ENCODE assay signal across 1 cellular context in genomic region chr1:61089338-61089737, GRCh38.
TF ChIP-seq lines count a peak whose summit lies in the region.

No MANE protein-coding gene starts in this region.

TF ChIP-seq in HepG2, 621 proteins besides CTCF, POLR2A, EP300 and RAD21 (continues in another document):
- TF ChIP-seq TERF1 (CRISPR knock-in tag; IDR thresholded peaks at IDR 0.05) (no peak), ATF2 (CRISPR knock-in tag; IDR thresholded peaks at IDR 0.05) (peak; percentile 41; the same call in 1 of the 2 replicates), ZNF333 (CRISPR knock-in tag; IDR thresholded peaks at IDR 0.05; ENCODE audit: borderline replicate concordance) (no peak), WIZ (CRISPR knock-in tag; IDR thresholded peaks at IDR 0.05) (no peak), NONO (IDR thresholded peaks at IDR 0.05) (no peak), NONO (CRISPR knock-in tag; conservative IDR thresholded peaks at IDR 0.05) (0 out of 2 replicates have a peak, but pooled peaks have one; percentile 36), GATAD1 (CRISPR knock-in tag; IDR thresholded peaks at IDR 0.05) (peak; percentile 53; the same call in 1 of the 2 replicates), SALL1 (CRISPR knock-in tag; IDR thresholded peaks at IDR 0.05) (peak; percentile 24; the same call in 1 of the 2 replicates), ASH2L (IDR thresholded peaks at IDR 0.05; ENCODE audit: insufficient read length, low read depth, low read length) (peak; percentile 74), FOXK2 (IDR thresholded peaks at IDR 0.05) (0 out of 2 replicates have a peak, but pooled peaks have one; percentile 7), HMG20A (CRISPR knock-in tag; IDR thresholded peaks at IDR 0.05; ENCODE audit: borderline replicate concordance) (peak; percentile 75; the same call in 1 of the 2 replicates), PPARG (CRISPR knock-in tag; conservative IDR thresholded peaks at IDR 0.05) (0 out of 2 replicates have a peak, but pooled peaks have one; percentile 31), ZNF639 (CRISPR knock-in tag; conservative IDR thresholded peaks at IDR 0.05) (no peak), MIXL1 (CRISPR knock-in tag; IDR thresholded peaks at IDR 0.05) (peak; percentile 59; the same call in 1 of the 2 replicates), ZNF652 (CRISPR knock-in tag; IDR thresholded peaks at IDR 0.05; ENCODE audit: borderline replicate concordance, low read depth) (peak; percentile 34; the same call in 1 of the 2 replicates), KLF6 (CRISPR knock-in tag; IDR thresholded peaks at IDR 0.05) (0 out of 2 replicates have a peak, but pooled peaks have one; percentile 41), HMGXB4 (CRISPR knock-in tag; IDR thresholded peaks at IDR 0.05; ENCODE audit: borderline replicate concordance in 1 of 2, low read depth in 1 of 2) (peak in 1 of 2 experiments; percentile 35; a peak in 1 of 4 replicates), FOXP1 (IDR thresholded peaks at IDR 0.05) (peak; percentile 71), FOXP1 (CRISPR knock-in tag; IDR thresholded peaks at IDR 0.05) (peak; percentile 81), ZNF430 (CRISPR knock-in tag; IDR thresholded peaks at IDR 0.05) (no peak), SAP130 (CRISPR knock-in tag; IDR thresholded peaks at IDR 0.05; ENCODE audit: low read depth) (peak; percentile 76), DPF2 (CRISPR knock-in tag; IDR thresholded peaks at IDR 0.05; ENCODE audit: borderline replicate concordance, low read depth) (peak; percentile 76; the same call in 1 of the 2 replicates), ERF (CRISPR knock-in tag; IDR thresholded peaks at IDR 0.05) (peak; percentile 59; the same call in 1 of the 2 replicates), ZNF362 (CRISPR knock-in tag; IDR thresholded peaks at IDR 0.05; ENCODE audit: borderline replicate concordance) (peak; percentile 78), KAT8 (CRISPR knock-in tag; IDR thresholded peaks at IDR 0.05) (peak; percentile 55; the same call in 1 of the 2 replicates), ZNF20 (CRISPR knock-in tag; IDR thresholded peaks at IDR 0.05) (no peak), ZNF331 (CRISPR knock-in tag; IDR thresholded peaks at IDR 0.05) (peak; percentile 69), MXI1 (IDR thresholded peaks at IDR 0.05; ENCODE audit: borderline replicate concordance, low read depth, low read length) (no peak), ZNF609 (CRISPR knock-in tag; IDR thresholded peaks at IDR 0.05; ENCODE audit: borderline replicate concordance) (peak; percentile 60; the same call in 1 of the 2 replicates), GATAD2A (CRISPR knock-in tag; IDR thresholded peaks at IDR 0.05) (peak; percentile 92), SMYD3 (CRISPR knock-in tag; IDR thresholded peaks at IDR 0.05) (no peak), ATF4 (CRISPR knock-in tag; IDR thresholded peaks at IDR 0.05) (peak in 1 of 2 experiments; percentile 33; a peak in 1 of 4 replicates), CEBPB (IDR thresholded peaks at IDR 0.05; ENCODE audit: borderline replicate concordance, low read depth, low read length) (peak; percentile 91; the same call in 1 of the 2 replicates), DRAP1 (CRISPR knock-in tag; IDR thresholded peaks at IDR 0.05) (0 out of 2 replicates have a peak, but pooled peaks have one; percentile 14), SIX1 (CRISPR knock-in tag; IDR thresholded peaks at IDR 0.05; ENCODE audit: borderline replicate concordance) (peak; percentile 76; the same call in 1 of the 2 replicates), HOMEZ (CRISPR knock-in tag; IDR thresholded peaks at IDR 0.05; ENCODE audit: low read depth) (peak; percentile 85; the same call in 1 of the 2 replicates), MTERF4 (CRISPR knock-in tag; IDR thresholded peaks at IDR 0.05) (no peak), HDAC1 (CRISPR knock-in tag; IDR thresholded peaks at IDR 0.05) (peak; percentile 53; the same call in 1 of the 2 replicates), SSRP1 (CRISPR knock-in tag; IDR thresholded peaks at IDR 0.05) (0 out of 2 replicates have a peak, but pooled peaks have one; percentile 38), FOXA1 (IDR thresholded peaks at IDR 0.05) (peak; percentile 95), FOXA1 (CRISPR knock-in tag; IDR thresholded peaks at IDR 0.05) (peak; percentile 96), HDAC2 (CRISPR knock-in tag; IDR thresholded peaks at IDR 0.05) (peak; percentile 78), PCBP1 (IDR thresholded peaks at IDR 0.05; ENCODE audit: borderline replicate concordance, low read depth, low read length) (no peak)
